Comparison of ENCODE assay signal across 2 cellular contexts in the genomic region with DNA sequence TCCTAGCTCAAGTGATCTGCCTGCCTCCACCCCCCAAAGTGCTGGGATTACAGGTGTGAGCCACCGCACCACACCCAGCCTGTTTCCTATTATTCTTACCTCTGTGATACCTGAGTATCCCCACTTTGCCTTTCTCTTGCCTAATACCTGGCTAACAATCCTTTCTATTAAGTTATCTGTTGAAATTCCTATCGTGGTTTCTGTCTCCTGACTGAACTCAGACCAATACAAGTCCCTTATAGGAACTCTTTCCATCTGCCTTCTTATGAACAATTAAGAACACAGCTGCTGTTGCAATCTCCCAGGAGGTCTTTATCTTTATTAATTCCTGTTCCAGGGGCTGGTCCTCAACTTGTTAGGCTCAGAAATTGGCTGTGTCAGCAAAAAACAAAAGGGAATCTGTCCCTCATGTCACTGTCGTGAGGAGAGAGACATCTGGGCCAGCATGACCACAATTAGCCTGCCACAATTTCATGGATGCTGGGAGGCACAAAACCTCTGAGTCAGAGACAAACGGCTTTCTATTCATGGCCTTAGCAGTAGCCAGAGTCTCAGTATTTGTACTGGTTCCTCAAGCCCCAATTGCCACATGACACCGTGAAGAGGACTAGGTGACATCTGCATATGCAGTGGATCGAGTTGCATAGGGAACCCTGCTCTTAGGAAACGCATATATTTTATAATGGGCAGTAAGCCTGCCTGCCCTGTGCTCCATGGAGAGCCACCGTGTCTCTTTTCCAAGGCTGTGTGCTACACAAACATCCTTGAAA.
TF ChIP-seq lines count a peak whose summit lies in the region.

No MANE protein-coding gene starts in this region.

TF ChIP-seq in IMR-90, 13 proteins besides CTCF, POLR2A, EP300 and RAD21:
- TF ChIP-seq SMC3 (IDR thresholded peaks at IDR 0.05; ENCODE audit: low read depth, low read length): no peak
- peak; percentile 99 for TF ChIP-seq MAFK (IDR thresholded peaks at IDR 0.05; ENCODE audit: low read depth, low read length)

TF ChIP-seq in WTC11, 78 proteins besides CTCF, POLR2A, EP300 and RAD21:
- TF ChIP-seq JAZF1 (CRISPR knock-in tag; IDR thresholded peaks at IDR 0.05): no peak
- TF ChIP-seq OVOL2 (CRISPR knock-in tag; IDR thresholded peaks at IDR 0.05; ENCODE audit: borderline replicate concordance): no peak
- TF ChIP-seq EMX1 (CRISPR knock-in tag; IDR thresholded peaks at IDR 0.05): no peak
- TF ChIP-seq NR2C2 (CRISPR knock-in tag; IDR thresholded peaks at IDR 0.05): no peak
- TF ChIP-seq NFYB (CRISPR knock-in tag; conservative IDR thresholded peaks at IDR 0.05; ENCODE audit: low read depth): no peak
- TF ChIP-seq, protein P1, sequence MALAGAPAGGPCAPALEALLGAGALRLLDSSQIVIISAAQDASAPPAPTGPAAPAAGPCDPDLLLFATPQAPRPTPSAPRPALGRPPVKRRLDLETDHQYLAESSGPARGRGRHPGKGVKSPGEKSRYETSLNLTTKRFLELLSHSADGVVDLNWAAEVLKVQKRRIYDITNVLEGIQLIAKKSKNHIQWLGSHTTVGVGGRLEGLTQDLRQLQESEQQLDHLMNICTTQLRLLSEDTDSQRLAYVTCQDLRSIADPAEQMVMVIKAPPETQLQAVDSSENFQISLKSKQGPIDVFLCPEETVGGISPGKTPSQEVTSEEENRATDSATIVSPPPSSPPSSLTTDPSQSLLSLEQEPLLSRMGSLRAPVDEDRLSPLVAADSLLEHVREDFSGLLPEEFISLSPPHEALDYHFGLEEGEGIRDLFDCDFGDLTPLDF (CRISPR knock-in tag; IDR thresholded peaks at IDR 0.05): no peak
- TF ChIP-seq ZNF396 (CRISPR knock-in tag; IDR thresholded peaks at IDR 0.05; ENCODE audit: borderline replicate concordance): no peak
TF ChIP-seq in WTC11: peak in this region for 0.
